Comparison of ENCODE assay signal across 8 cellular contexts in genomic region chr22:29503811-29504372, GRCh38. TPM values are rescaled to one million over a fixed set of nuclear protein-coding genes. Genes with fewer than 3 reads are reported as not detected.
A peak's percentile ranks its signal among the peaks of the same experiment; 100 is the strongest.
DNase-seq lines count a peak whose midpoint lies in the region; ATAC-seq and TF ChIP-seq lines count a peak whose summit lies in the region.

No MANE protein-coding gene starts in this region.

- ATAC-seq in HG03571 (IDR thresholded peaks at IDR 0.05; ENCODE audit: unreplicated experiment) = no peak

- in situ Hi-C loops in GM13977 (cut with MboI; ENCODE audit: low pct_unique_long_range_greater_than_20kb, low sequenced_read_pairs, unreplicated experiment) = no loop called here

- peak overlapping the region in 1 of 2 donors; percentile 42 for H3K27ac ChIP-seq in ovary

- no peak for TF ChIP-seq POLR2A in erythroblast (IDR thresholded peaks at IDR 0.05; ENCODE audit: low read length)
- TF ChIP-seq POLR2A in ovary (IDR thresholded peaks at IDR 0.05) = no peak

- H3K9me3 ChIP-seq in ovary = no peaks in the 10 kb centered on the region

- DNase-seq in GM03348 (ENCODE audit: low spot score) (peak; percentile 83), NOMO-1 treated with dmso at 0.1 percent for 144 hours (lab: John Stamatoyannopoulos, UW; ENCODE audit: unreplicated experiment) (peak; percentile 25), erythroblast (lab: John Stamatoyannopoulos, UW) (peak; percentile 57 to 75), ovary (peak; percentile 59 to 68 (median 62)), NCI-H1417 (lab: John Stamatoyannopoulos, UW) (no peak), GM13977 (ENCODE audit: low spot score) (no peak), immature natural killer cell (no peak)

- 21 to 33% (median 27%) methylated on average over 7 of the region's 7 CpGs for WGBS in ovary, 3 donors

- H3K4me1 Mint-ChIP-seq in immature natural killer cell = no peaks in the 10 kb centered on the region

- H3K9me3 Mint-ChIP-seq in immature natural killer cell = no peaks in the 10 kb centered on the region

- H3K4me3 Mint-ChIP-seq in immature natural killer cell = no peak overlapping the region

- H3K27ac Mint-ChIP-seq in immature natural killer cell = peak overlapping the region in 1 of 6 donors; percentile 14

- H3K4me3 ChIP-seq in ovary = no peak overlapping the region

- peaks cover 3 to 18% (median 18%) of the 10 kb centered on the region in 3 donors for H3K36me3 Mint-ChIP-seq in immature natural killer cell

- intact Hi-C loops in ovary (cut with DNase I) = no loop called here

- H3K4me1 ChIP-seq in ovary (ENCODE audit: insufficient read depth) = no peaks in the 10 kb centered on the region

- H3K27me3 Mint-ChIP-seq in immature natural killer cell (ENCODE audit: low read depth in 3 of 3) = no peaks in the 10 kb centered on the region

- no peaks in the 10 kb centered on the region for H3K27me3 ChIP-seq in ovary

- no peak for TF ChIP-seq EP300 in ovary (IDR thresholded peaks at IDR 0.05)

- H3K36me3 ChIP-seq in ovary = no peaks in the 10 kb centered on the region

- TF ChIP-seq CTCF in ovary (IDR thresholded peaks at IDR 0.05) = no peak
- no peak for TF ChIP-seq CTCF in GM13977 (IDR thresholded peaks at IDR 0.05; ENCODE audit: extremely low read depth, insufficient read depth, missing control alignments)

RNA-seq across cellular contexts. Expression of gene NEFH, which starts 23.9 kb away (rescaled TPM):
- total RNA-seq in ovary = 10 to 100 TPM in 5 of 7 donors, 1 to 10 TPM in 2; 2.6 to 30.6 (median 12.4) TPM
- polyA plus RNA-seq in ovary (10 to 100 TPM in 1 of 2 donors, 1 to 10 TPM in 1; 7.2 to 26.6 TPM), immature natural killer cell (under 1 TPM in 1 of 3 donors, not detected in 2; 0.64 TPM)

RNA-seq across cellular contexts. Expression of gene THOC5, which starts 49.7 kb away (rescaled TPM):
- 10 to 100 TPM; 26.2 to 46.1 (median 30.3) TPM for total RNA-seq in ovary
- polyA plus RNA-seq in ovary (10 to 100 TPM; 33.5 to 51.6 TPM), immature natural killer cell (10 to 100 TPM; 22.6 to 28.7 (median 25.7) TPM)

Comparison
In these comparisons a context has a peak if more than half of its experiments do, and no peak if none do; other contexts are left out.
1. DNase-seq: peak in GM03348 (single experiment), NOMO-1 treated with dmso at 0.1 percent for 144 hours (single experiment), erythroblast (2 of 2) and ovary (5 of 5); none in NCI-H1417 (0 of 3), GM13977 (single experiment) and immature natural killer cell (0 of 3).
2. RNA of gene NEFH, which starts 23.9 kb away (polyA plus RNA-seq): 7.2 to 26.6 TPM in ovary; 0.64 TPM in immature natural killer cell; every median in the first group is over 4 times any median in the second.